In the genomic region with DNA sequence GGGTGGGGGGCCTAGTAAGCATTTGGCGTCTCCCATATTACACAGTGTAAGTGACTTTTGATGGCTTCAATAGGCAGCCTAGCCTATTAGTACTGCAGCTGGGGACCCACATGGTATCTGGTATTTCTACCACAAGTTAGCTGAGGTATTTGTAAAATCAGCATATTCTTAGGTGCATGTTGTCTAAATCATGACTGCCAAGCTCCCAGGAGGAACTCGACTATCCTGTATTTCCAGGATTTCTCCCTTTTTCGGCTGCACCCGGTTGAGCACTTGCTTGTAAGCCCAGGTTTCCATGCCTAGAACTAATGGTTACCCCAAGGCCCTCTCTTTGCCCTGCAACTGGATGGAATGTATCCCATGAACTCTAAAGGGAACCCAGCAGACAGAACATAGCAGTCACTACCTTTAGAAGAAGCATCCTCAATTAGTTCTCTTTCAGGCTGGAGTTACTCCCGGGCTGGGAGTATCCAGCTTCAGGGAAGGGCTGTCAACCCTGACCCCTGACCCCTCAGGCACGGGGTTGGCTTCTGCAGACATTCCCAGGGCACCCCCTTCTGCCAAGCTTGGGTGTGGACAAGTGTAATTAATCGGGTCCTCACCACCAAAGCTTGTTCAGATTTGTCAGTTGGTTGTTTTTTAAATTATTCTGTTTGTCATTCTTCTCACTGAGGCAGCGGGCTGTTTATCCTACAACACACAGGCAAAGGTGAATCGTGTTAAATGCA, we compare ENCODE assay signal across 21 cellular contexts.
A peak's percentile ranks its signal among the peaks of the same experiment; 100 is the strongest.
DNase-seq lines count a peak whose midpoint lies in the region; ATAC-seq, FAIRE-seq and TF ChIP-seq lines count a peak whose summit lies in the region.
"Had no signal": no experiment of that assay in that cellular context is flagged by ENCODE, and none has a peak within 500 bp of the region (broad histone marks: within the 10 kb centered on the region; RNA-seq: fewer than 3 reads in every experiment).

No MANE protein-coding gene starts in this region.

- H3K36me3 ChIP-seq in SK-N-MC (ENCODE audit: insufficient read depth, low read length) (no peaks in the 10 kb centered on the region), neural progenitor cell (no peaks in the 10 kb centered on the region)
- H3K36me3 ChIP-seq: left lung had no signal

- 0 out of 5 replicates have a peak, but pooled peaks of 1 of the 2 experiments have one; percentile 9 for TF ChIP-seq RAD21 in A549 (conservative IDR thresholded peaks at IDR 0.05 in 1 of 2, IDR thresholded peaks at IDR 0.05 in 1 of 2)

- H3K36me3 Mint-ChIP-seq in neural progenitor cell: no peaks in the 10 kb centered on the region

- H3K27me3 Mint-ChIP-seq in neural progenitor cell (ENCODE audit: insufficient read depth, low read depth): peaks cover under 1% of the 10 kb centered on the region

- peak overlapping the region; percentile 91 for H2AFZ ChIP-seq in neural progenitor cell (replicated peaks)

- H3K27ac ChIP-seq in A549: no peak overlapping the region
- peak overlapping the region; percentile 70; the same call in 1 of the 2 replicates for H3K27ac ChIP-seq in SK-N-MC
- H3K27ac ChIP-seq in neural progenitor cell: no peak overlapping the region
- H3K27ac ChIP-seq: left lung had no signal

- H3K9me3 ChIP-seq in A549 (no peaks in the 10 kb centered on the region), SK-N-MC (ENCODE audit: low read depth, low read length) (no peaks in the 10 kb centered on the region), neural progenitor cell (ENCODE audit: low read depth) (no peaks in the 10 kb centered on the region)
- H3K9me3 ChIP-seq: left lung had no signal

- peak overlapping the region; percentile 61 for H3K27ac Mint-ChIP-seq in neural progenitor cell

- TF ChIP-seq POLR2A in A549 (IDR thresholded peaks at IDR 0.05; ENCODE audit: low read length): no peak

- CTCF ChIA-PET in A549 (lab: Yijun Ruan, JAX): interaction anchor here (0.8 to 1.2 kb wide), 2 partner anchors 11 to 42 kb away, joined by 3 read pairs; no protein-coding TSS in a partner anchor

- ATAC-seq in A549: no peak
- peak; percentile 76 for ATAC-seq in esophagus mucosa
- no peak for ATAC-seq in HG02571 (IDR thresholded peaks at IDR 0.05; ENCODE audit: unreplicated experiment)
- ATAC-seq in HG03025 (IDR thresholded peaks at IDR 0.05; ENCODE audit: low FRiP score, unreplicated experiment): no peak
- no peak for ATAC-seq in HG02981 (IDR thresholded peaks at IDR 0.05; ENCODE audit: unreplicated experiment)

- no peak for TF ChIP-seq CTCF in A549 (IDR thresholded peaks at IDR 0.05)
- peak; percentile 12 for TF ChIP-seq CTCF in neural progenitor cell (IDR thresholded peaks at IDR 0.05)

- H3K79me2 ChIP-seq in neural progenitor cell (ENCODE audit: low read depth): no peaks in the 10 kb centered on the region

- FAIRE-seq in A549 (lab: Jason Lieb, UNC): no peak
- FAIRE-seq: A204.1, GM12892, RCC 7860, small intestine had no signal

- H3K4me2 ChIP-seq in A549 (no peak overlapping the region), neural progenitor cell (peak overlapping the region; percentile 40)

- H3K4me1 ChIP-seq in A549 (no peaks in the 10 kb centered on the region), neural progenitor cell (peaks cover 19% of the 10 kb centered on the region)
- H3K4me1 ChIP-seq: left lung had no signal

- H3F3A ChIP-seq in neural progenitor cell (ENCODE audit: low read depth): peaks cover 21% of the 10 kb centered on the region

- H3K27me3 ChIP-seq in neural progenitor cell: no peaks in the 10 kb centered on the region
- H3K27me3 ChIP-seq: left lung had no signal

- no peaks in the 10 kb centered on the region for H4K20me1 ChIP-seq in neural progenitor cell (ENCODE audit: low read depth)

- TF ChIP-seq EP300 in A549 (IDR thresholded peaks at IDR 0.05): no peak

- peaks cover 38% of the 10 kb centered on the region for H3K4me1 Mint-ChIP-seq in neural progenitor cell

- no peak overlapping the region for H3K4me3 ChIP-seq in A549
- no peak overlapping the region for H3K4me3 ChIP-seq in SK-N-MC
- no peak overlapping the region for H3K4me3 ChIP-seq in neural progenitor cell
- H3K4me3 ChIP-seq: left lung had no signal

- 72% methylated on average over 9 of the region's 9 CpGs for WGBS in A549 (ENCODE audit: missing lambda C conversion rate)

- H3K9ac ChIP-seq in SK-N-MC (ENCODE audit: insufficient read length) (no peak overlapping the region), neural progenitor cell (no peak overlapping the region)

- H3K9me3 Mint-ChIP-seq in neural progenitor cell: no peaks in the 10 kb centered on the region

- DNase-seq in A549 (ENCODE audit: low read depth in 1 of 2, low spot score in 1 of 2) (no peak), SK-N-MC (ENCODE audit: low read depth, low spot score) (no peak), neural progenitor cell (ENCODE audit: low spot score) (peak; percentile 40), GOT3 (lab: John Stamatoyannopoulos, UW) (no peak)
- DNase-seq: activated CD4-positive, alpha-beta T cell treated with anti-CD3 and anti-CD28 coated beads, Interleukin-2, amount 50 U/mL, for 4 hours; activated naive CD4-positive, alpha-beta T cell; C1 segment of cervical spinal cord; foreskin melanocyte; NCI-H1694; NCI-H226; small intestine; stimulated activated CD4-positive, alpha-beta T cell treated with anti-CD3 and anti-CD28 coated beads, Interleukin-4, amount 100 ng/mL, for 24 hours; substantia nigra had no signal

- no peak overlapping the region for H3K4me3 Mint-ChIP-seq in neural progenitor cell

- POLR2A ChIA-PET in A549 (lab: Yijun Ruan, JAX): no interaction called here

TF ChIP-seq in A549, 52 proteins besides CTCF, POLR2A, EP300 and RAD21:
- peak; percentile 73 for TF ChIP-seq MAFK (IDR thresholded peaks at IDR 0.05; ENCODE audit: partially characterized antibody)
- TF ChIP-seq FOSB (CRISPR knock-in tag; IDR thresholded peaks at IDR 0.05): no peak
TF ChIP-seq in A549: peak in this region for 1.
